8 cellular contexts compared by ENCODE assay signal in genomic region chr6:116536216-116536621, GRCh38. TPM values are rescaled to one million over a fixed set of nuclear protein-coding genes. Genes with fewer than 3 reads are reported as not detected.
DNase-seq lines count a peak whose midpoint lies in the region; ATAC-seq, FAIRE-seq and TF ChIP-seq lines count a peak whose summit lies in the region.

No MANE protein-coding gene starts in this region.

- TF ChIP-seq CTCF in fibroblast of mammary gland (conservative IDR thresholded peaks at IDR 0.05; ENCODE audit: control insufficient read depth, insufficient read depth, low read depth, low read length) (peak; percentile 65), osteoblast (IDR thresholded peaks at IDR 0.05; ENCODE audit: extremely low read depth, low read depth, low read length) (peak; percentile 71)

- H3K4me3 ChIP-seq in fibroblast of mammary gland (ENCODE audit: control insufficient read depth, low read depth, low read length) (no peak overlapping the region), osteoblast (ENCODE audit: insufficient read depth, low read length) (no peak overlapping the region)

- no peaks in the 10 kb centered on the region for H3K36me3 ChIP-seq in osteoblast (ENCODE audit: insufficient read depth, low read length)

- peak; percentile 55 for ATAC-seq in GM21360 (IDR thresholded peaks at IDR 0.05; ENCODE audit: unreplicated experiment)
- ATAC-seq in HG03159 (IDR thresholded peaks at IDR 0.05; ENCODE audit: unreplicated experiment) = no peak

- H3K9me3 ChIP-seq in osteoblast (ENCODE audit: low read depth, low read length) = no peaks in the 10 kb centered on the region

- H3K4me1 ChIP-seq in osteoblast (ENCODE audit: insufficient read depth, low read length) = peaks cover 14% of the 10 kb centered on the region

- H3K79me2 ChIP-seq in osteoblast (ENCODE audit: insufficient read depth, low read length) = no peaks in the 10 kb centered on the region

- no peak overlapping the region for H3K4me2 ChIP-seq in osteoblast (ENCODE audit: insufficient read depth, low read length)

- DNase-seq in DMS53 (lab: John Stamatoyannopoulos, UW) = peak; percentile 75
- DNase-seq in NCI-H1048 (lab: John Stamatoyannopoulos, UW) = peak; percentile 5
- DNase-seq in fibroblast of mammary gland (ENCODE audit: low read depth) = peak; percentile 75
- DNase-seq in osteoblast (ENCODE audit: insufficient read length, low spot score, missing footprints) = no peak
- no peak for DNase-seq in activated gamma-delta T cell (lab: John Stamatoyannopoulos, UW)

- peak; percentile 94 for FAIRE-seq in TTC549 (lab: Jason Lieb, UNC)

- H3K27me3 ChIP-seq in osteoblast (ENCODE audit: insufficient read depth, low read length) = no peaks in the 10 kb centered on the region

- H3K27ac ChIP-seq in osteoblast (ENCODE audit: low read depth, low read length) = no peak overlapping the region

- H4K20me1 ChIP-seq in osteoblast (ENCODE audit: insufficient read depth, low read length) = no peaks in the 10 kb centered on the region

- H2AFZ ChIP-seq in osteoblast (ENCODE audit: low read length) = peak overlapping the region; percentile 86

RNA-seq across cellular contexts. Expression of gene TRAPPC3L, which starts 9.3 kb away (rescaled TPM):
- total RNA-seq in osteoblast = under 0.01 and 0.29 TPM in 2 replicates

RNA-seq across cellular contexts. Expression of gene CALHM4, which starts 17.3 kb away (rescaled TPM):
- total RNA-seq in osteoblast = not detected in 2 replicates

RNA-seq across cellular contexts. Expression of gene CALHM5, which starts 24.8 kb away (rescaled TPM):
- 14.8 and 16.2 TPM in 2 replicates for total RNA-seq in osteoblast

RNA-seq across cellular contexts. Expression of gene RWDD1, which starts 35.1 kb away (rescaled TPM):
- 35.1 and 39.1 TPM in 2 replicates for total RNA-seq in osteoblast

Comparison
In these comparisons a context has a peak if more than half of its experiments do, and no peak if none do; other contexts are left out.
1. DNase-seq: peak in DMS53 (single experiment), NCI-H1048 (single experiment) and fibroblast of mammary gland (single experiment); none in osteoblast (single experiment) and activated gamma-delta T cell (single experiment).